8 cellular contexts compared by ENCODE assay signal in genomic region chr20:49281059-49281912, GRCh38. TPM values are rescaled to one million over a fixed set of nuclear protein-coding genes. Genes with fewer than 3 reads are reported as not detected.
A peak's percentile ranks its signal among the peaks of the same experiment; 100 is the strongest.
DNase-seq lines count a peak whose midpoint lies in the region; ATAC-seq, FAIRE-seq and TF ChIP-seq lines count a peak whose summit lies in the region.

No MANE protein-coding gene starts in this region.

- H3K27me3 ChIP-seq in bronchial epithelial cell (ENCODE audit: control insufficient read depth, insufficient read depth, low read length) = no peaks in the 10 kb centered on the region
- H3K27me3 ChIP-seq in naive thymus-derived CD4-positive, alpha-beta T cell (ENCODE audit: control insufficient read depth in 2 of 2, insufficient read depth in 2 of 2, low read length in 2 of 2) = no peaks in the 10 kb centered on the region

- H3K4me3 Mint-ChIP-seq in naive thymus-derived CD4-positive, alpha-beta T cell = peak overlapping the region; percentile 40 to 100 (median 92)

- peak overlapping the region in 8 of 9 donors; percentile 18 to 98 (median 84) for H3K27ac Mint-ChIP-seq in naive thymus-derived CD4-positive, alpha-beta T cell

- no peak overlapping the region for H3K4me3 ChIP-seq in bronchial epithelial cell (ENCODE audit: low read depth, low read length)
- peak overlapping the region; percentile 21 for H3K4me3 ChIP-seq in naive thymus-derived CD4-positive, alpha-beta T cell (ENCODE audit: low read length)

- H3K27me3 Mint-ChIP-seq in naive thymus-derived CD4-positive, alpha-beta T cell = peaks cover 0 to 4% (median 0%) of the 10 kb centered on the region in 5 donors

- peaks cover 14 to 65% (median 39%) of the 10 kb centered on the region in 3 experiments for H3K9me3 ChIP-seq in naive thymus-derived CD4-positive, alpha-beta T cell (ENCODE audit: control insufficient read depth in 2 of 3, low read length in 3 of 3)

- peaks cover 56% of the 10 kb centered on the region for H3K36me3 ChIP-seq in bronchial epithelial cell (ENCODE audit: control insufficient read depth, insufficient read depth, low read length)
- H3K36me3 ChIP-seq in naive thymus-derived CD4-positive, alpha-beta T cell (ENCODE audit: control insufficient read depth in 2 of 3, insufficient read depth in 3 of 3, low read length in 3 of 3) = peaks cover 51 to 84% (median 60%) of the 10 kb centered on the region in 3 experiments

- peaks cover 15 to 81% (median 62%) of the 10 kb centered on the region in 11 donors for H3K9me3 Mint-ChIP-seq in naive thymus-derived CD4-positive, alpha-beta T cell

- FAIRE-seq in bronchial epithelial cell (lab: Jason Lieb, UNC) = no peak

- H3K36me3 Mint-ChIP-seq in naive thymus-derived CD4-positive, alpha-beta T cell = peaks cover 42 to 92% (median 81%) of the 10 kb centered on the region in 5 donors

- TF ChIP-seq CTCF in bronchial epithelial cell (IDR thresholded peaks at IDR 0.05; ENCODE audit: insufficient read depth, low read length, severe bottlenecking) = no peak

- intact Hi-C loops in naive thymus-derived CD4-positive, alpha-beta T cell (cut with micrococcal nuclease) = no loop called here

- peaks cover 50 to 80% (median 75%) of the 10 kb centered on the region in 7 donors for H3K4me1 Mint-ChIP-seq in naive thymus-derived CD4-positive, alpha-beta T cell

- CTCF ChIA-PET in naive thymus-derived CD4-positive, alpha-beta T cell (lab: Charles Lee) = no interaction called here

- H3K4me1 ChIP-seq in naive thymus-derived CD4-positive, alpha-beta T cell (ENCODE audit: control insufficient read depth in 2 of 2, insufficient read depth in 2 of 2, low read length in 2 of 2) = peaks cover 30 to 50% of the 10 kb centered on the region in 2 donors

- no peak overlapping the region for H3K27ac ChIP-seq in naive thymus-derived CD4-positive, alpha-beta T cell (ENCODE audit: low read depth, low read length)

- DNase-seq in ELF-1 (ENCODE audit: low read depth, low spot score) (peak; percentile 84), NAMALWA (ENCODE audit: low spot score) (peak; percentile 53), bronchial epithelial cell (ENCODE audit: low read depth) (peak; percentile 55), NCI-H1105 (lab: John Stamatoyannopoulos, UW) (no peak), ureter (ENCODE audit: low spot score) (no peak)
- no peak for DNase-seq in naive thymus-derived CD4-positive, alpha-beta T cell
- no peak for DNase-seq in central memory CD4-positive, alpha-beta T cell

- no peak for ATAC-seq in naive thymus-derived CD4-positive, alpha-beta T cell
- ATAC-seq in GM21717 (IDR thresholded peaks at IDR 0.05; ENCODE audit: unreplicated experiment) = no peak

- POLR2A ChIA-PET in naive thymus-derived CD4-positive, alpha-beta T cell (lab: Charles Lee) = interaction anchor here (0.9 to 2.0 kb wide), 4 partner anchors 8 to 234 kb away, joined by 3 to 10 read pairs (median 6); partner anchors contain the start of gene CSE1L

RNA-seq across cellular contexts. Expression of gene ZNFX1, which starts 3.4 kb away (rescaled TPM):
- total RNA-seq in bronchial epithelial cell = 12.4 and 18.3 TPM in 2 replicates
- 10 to 100 TPM; 45.0 to 83.7 (median 62.2) TPM for total RNA-seq in naive thymus-derived CD4-positive, alpha-beta T cell
- 10 to 100 TPM; 34.5 to 79.5 TPM for polyA plus RNA-seq in naive thymus-derived CD4-positive, alpha-beta T cell
- 46.2 TPM for total RNA-seq in ureter

Comparison
In these comparisons a context has a peak if more than half of its experiments do, and no peak if none do; other contexts are left out.
1. DNase-seq: peak in ELF-1 (single experiment), NAMALWA (single experiment) and bronchial epithelial cell (single experiment); none in naive thymus-derived CD4-positive, alpha-beta T cell (0 of 9), central memory CD4-positive, alpha-beta T cell (single experiment), NCI-H1105 (single experiment) and ureter (single experiment).